In genomic region chr5:39400711-39401385, GRCh38 we compare ENCODE assay signal across 12 cellular contexts. TPM values are rescaled to one million over a fixed set of nuclear protein-coding genes. Genes with fewer than 3 reads are reported as not detected.
DNase-seq lines count a peak whose midpoint lies in the region; ATAC-seq and TF ChIP-seq lines count a peak whose summit lies in the region.
"Had no signal": no experiment of that assay in that cellular context is flagged by ENCODE, and none has a peak within 500 bp of the region (broad histone marks: within the 10 kb centered on the region; RNA-seq: fewer than 3 reads in every experiment).

No MANE protein-coding gene starts in this region.

- H3K9me2 ChIP-seq in hepatocyte (replicated peaks; ENCODE audit: insufficient read depth): no peaks in the 10 kb centered on the region

- TF ChIP-seq CTCF in left ventricle myocardium inferior (IDR thresholded peaks at IDR 0.05; ENCODE audit: borderline replicate concordance) (no peak), hepatocyte (IDR thresholded peaks at IDR 0.05; ENCODE audit: poor library complexity) (no peak), parathyroid adenoma (IDR thresholded peaks at IDR 0.05) (no peak)

- H2AFZ ChIP-seq in hepatocyte (no peak overlapping the region), parathyroid adenoma (peak overlapping the region; percentile 38)

- no peaks in the 10 kb centered on the region for H4K20me1 ChIP-seq in hepatocyte (ENCODE audit: insufficient read depth, poor library complexity, severe bottlenecking)

- peaks cover 66% of the 10 kb centered on the region for H3K79me2 ChIP-seq in hepatocyte
- no peaks in the 10 kb centered on the region for H3K79me2 ChIP-seq in parathyroid adenoma

- WGBS in right cardiac atrium: 78% methylated on average over 5 of the region's 5 CpGs
- 8% methylated on average over 5 of the region's 5 CpGs for WGBS in hepatocyte (ENCODE audit: low lambda C conversion rate, missing lambda C conversion rate)
- 79 to 80% methylated on average over 5 of the region's 5 CpGs for WGBS in aorta, 2 donors

- ATAC-seq in right cardiac atrium (no peak), aorta (ENCODE audit: low FRiP score) (no peak), GM18517 (IDR thresholded peaks at IDR 0.05; ENCODE audit: unreplicated experiment) (no peak)

- DNase-seq in left ventricle myocardium inferior (no peak), right cardiac atrium (no peak), hepatocyte (ENCODE audit: low spot score) (peak; percentile 60), aorta (no peak), NCI-H187 (lab: John Stamatoyannopoulos, UW) (no peak), NCI-H1092 (lab: John Stamatoyannopoulos, UW) (no peak)
- DNase-seq: 8988T; central memory CD4-positive, alpha-beta T cell; stimulated activated CD4-positive, alpha-beta T cell treated with anti-CD3 and anti-CD28 coated beads, Interleukin-4, amount 100 ng/mL, for 24 hours had no signal

- H3K9ac ChIP-seq in parathyroid adenoma: no peak overlapping the region

- H3K36me3 ChIP-seq in left ventricle myocardium inferior (no peaks in the 10 kb centered on the region), hepatocyte (replicated peaks; ENCODE audit: insufficient read depth, low read depth) (no peaks in the 10 kb centered on the region), parathyroid adenoma (ENCODE audit: control insufficient read depth, insufficient read depth, low read length) (no peaks in the 10 kb centered on the region), aorta (ENCODE audit: control insufficient read depth in 1 of 2, insufficient read depth in 2 of 2, low read length in 1 of 2) (no peaks in the 10 kb centered on the region)

- H3K27ac ChIP-seq in left ventricle myocardium inferior (replicated peaks): peak overlapping the region; percentile 57
- H3K27ac ChIP-seq in right cardiac atrium (ENCODE audit: low read length): no peak overlapping the region
- peak overlapping the region; percentile 96 for H3K27ac ChIP-seq in hepatocyte
- no peak overlapping the region for H3K27ac ChIP-seq in parathyroid adenoma
- H3K27ac ChIP-seq in aorta (ENCODE audit: low read depth in 1 of 2, low read length in 2 of 2): peak overlapping the region; percentile 4 to 51

- no peaks in the 10 kb centered on the region for H3K9me3 ChIP-seq in left ventricle myocardium inferior (replicated peaks)
- H3K9me3 ChIP-seq in right cardiac atrium (ENCODE audit: control insufficient read depth, low read length): peaks cover 8% of the 10 kb centered on the region
- no peaks in the 10 kb centered on the region for H3K9me3 ChIP-seq in hepatocyte (ENCODE audit: low read depth)
- no peaks in the 10 kb centered on the region for H3K9me3 ChIP-seq in parathyroid adenoma (ENCODE audit: control insufficient read depth, low read length)
- H3K9me3 ChIP-seq in aorta (ENCODE audit: control insufficient read depth, low read length): no peaks in the 10 kb centered on the region

- H3K4me1 ChIP-seq in left ventricle myocardium inferior (peaks cover 57% of the 10 kb centered on the region), right cardiac atrium (ENCODE audit: control insufficient read depth, insufficient read depth, low read length) (no peaks in the 10 kb centered on the region), hepatocyte (ENCODE audit: insufficient read depth) (peaks cover 33% of the 10 kb centered on the region), parathyroid adenoma (peaks cover 7% of the 10 kb centered on the region), aorta (ENCODE audit: control insufficient read depth in 1 of 2, insufficient read depth in 2 of 2, low read length in 2 of 2) (peaks cover 0 to 10% of the 10 kb centered on the region in 2 donors)

- H3K27me3 ChIP-seq in left ventricle myocardium inferior (ENCODE audit: low read depth) (no peaks in the 10 kb centered on the region), right cardiac atrium (ENCODE audit: control insufficient read depth, insufficient read depth) (no peaks in the 10 kb centered on the region), hepatocyte (no peaks in the 10 kb centered on the region), parathyroid adenoma (ENCODE audit: control insufficient read depth, insufficient read depth, low read length) (no peaks in the 10 kb centered on the region), aorta (ENCODE audit: control insufficient read depth in 1 of 2, insufficient read depth in 2 of 2, low read length in 1 of 2) (no peaks in the 10 kb centered on the region)

- intact Hi-C loops in left ventricle myocardium inferior (cut with micrococcal nuclease): no loop called here
- intact Hi-C loops in right cardiac atrium (cut with DNase I): no loop called here
- intact Hi-C loops in aorta (cut with DNase I): no loop called here

- H3K4me3 ChIP-seq in left ventricle myocardium inferior (no peak overlapping the region), right cardiac atrium (ENCODE audit: low read length) (no peak overlapping the region), hepatocyte (no peak overlapping the region), parathyroid adenoma (ENCODE audit: low read depth, low read length) (no peak overlapping the region), aorta (ENCODE audit: low read length in 2 of 2) (no peak overlapping the region)

- H3K4me2 ChIP-seq in hepatocyte (peak overlapping the region; percentile 65), parathyroid adenoma (ENCODE audit: low read length) (no peak overlapping the region)

RNA-seq across cellular contexts. Expression of gene DAB2, which starts 23.9 kb away (rescaled TPM):
- total RNA-seq in left ventricle myocardium inferior (28.5 TPM), right cardiac atrium (10 to 100 TPM; 21.8 to 27.8 (median 24.6) TPM), hepatocyte (98.9 and 115 TPM in 2 replicates), aorta (100 to 1,000 TPM; 119 to 255 TPM)
- polyA plus RNA-seq in right cardiac atrium (6.5 TPM), hepatocyte (130 TPM in 2 replicates), aorta (10 to 100 TPM; 21.9 to 36.3 TPM)

RNA-seq across cellular contexts. Expression of gene C9, which starts 36.6 kb away (rescaled TPM):
- total RNA-seq in left ventricle myocardium inferior: not detected
- total RNA-seq in right cardiac atrium: under 1 TPM in 1 of 4 donors, not detected in 3; 0.70 TPM
- not detected for polyA plus RNA-seq in right cardiac atrium
- total RNA-seq in hepatocyte: 0.47 and 0.76 TPM in 2 replicates
- 0.38 and 0.79 TPM in 2 replicates for polyA plus RNA-seq in hepatocyte
- under 1 TPM; 0.13 to 0.30 TPM for total RNA-seq in aorta
- under 1 TPM in 1 of 2 donors, not detected in 1; 0.25 TPM for polyA plus RNA-seq in aorta
- total RNA-seq: temporal lobe had no signal

Comparison
In these comparisons a context has a peak if more than half of its experiments do, and no peak if none do; other contexts are left out.
1. H3K27ac ChIP-seq: peak in left ventricle myocardium inferior (single experiment), hepatocyte (single experiment) and aorta (2 of 2); none in right cardiac atrium (single experiment) and parathyroid adenoma (single experiment).